ENCODE assay signal across 9 cellular contexts in genomic region chr2:202267495-202267894, GRCh38. TPM values are rescaled to one million over a fixed set of nuclear protein-coding genes. Genes with fewer than 3 reads are reported as not detected.
DNase-seq lines count a peak whose midpoint lies in the region; ATAC-seq, FAIRE-seq and TF ChIP-seq lines count a peak whose summit lies in the region.
"Had no signal": no experiment of that assay in that cellular context is flagged by ENCODE, and none has a peak within 500 bp of the region (broad histone marks: within the 10 kb centered on the region; RNA-seq: fewer than 3 reads in every experiment).

No MANE protein-coding gene starts in this region.

- no peak for FAIRE-seq in A549 (lab: Jason Lieb, UNC)

- TF ChIP-seq EP300 in A549 (IDR thresholded peaks at IDR 0.05) = no peak

- peak overlapping the region; percentile 91 for H3K9ac ChIP-seq in adipocyte (ENCODE audit: low read length)
- H3K9ac ChIP-seq in liver (ENCODE audit: low read depth in 1 of 2, low read length in 2 of 2) = peak overlapping the region in 1 of 2 donors; percentile 39

- peak overlapping the region; percentile 71 for H3K4me2 ChIP-seq in A549

- 0 out of 6 replicates have a peak overlapping the region, but pooled peaks of 1 of the 2 experiments have one; percentile 4 for H3K27ac ChIP-seq in A549
- H3K27ac ChIP-seq in liver (ENCODE audit: low read depth in 1 of 2, low read length in 2 of 2) = no peak overlapping the region

- H3K4me1 ChIP-seq in A549 = peaks cover 40% of the 10 kb centered on the region
- peaks cover 9% of the 10 kb centered on the region for H3K4me1 ChIP-seq in adipocyte (ENCODE audit: control insufficient read depth, insufficient read depth, low read length)
- H3K4me1 ChIP-seq in liver (ENCODE audit: control insufficient read depth in 4 of 4, insufficient read depth in 4 of 4, low read length in 3 of 4) = peaks cover 4 to 17% (median 7%) of the 10 kb centered on the region in 4 donors

- H3K27me3 ChIP-seq in adipocyte (replicated peaks; ENCODE audit: control insufficient read depth, insufficient read depth, low read length) = no peaks in the 10 kb centered on the region
- no peaks in the 10 kb centered on the region for H3K27me3 ChIP-seq in liver (ENCODE audit: control insufficient read depth in 4 of 4, insufficient read depth in 4 of 4, low read length in 3 of 4)

- H3K4me3 ChIP-seq in A549 (peak overlapping the region; percentile 89), adipocyte (ENCODE audit: low read length) (peak overlapping the region; percentile 98), liver (ENCODE audit: low read depth in 1 of 3, low read length in 3 of 3) (peak overlapping the region; percentile 73 to 90 (median 88))

- H3K36me3 ChIP-seq in adipocyte (ENCODE audit: control insufficient read depth, insufficient read depth, low read length, severe bottlenecking) (no peaks in the 10 kb centered on the region), liver (ENCODE audit: control insufficient read depth in 4 of 4, insufficient read depth in 3 of 4, low read depth in 1 of 4, low read length in 3 of 4) (no peaks in the 10 kb centered on the region)

- CTCF ChIA-PET in A549 (lab: Yijun Ruan, JAX) = interaction anchor here (0.6 to 1.2 kb wide), 2 partner anchors 11 to 46 kb away, joined by 4 read pairs; no protein-coding TSS in a partner anchor

- ATAC-seq in A549 = no peak
- ATAC-seq in GM18861 (IDR thresholded peaks at IDR 0.05; ENCODE audit: unreplicated experiment) = peak; percentile 20
- no peak for ATAC-seq in GM21529 (IDR thresholded peaks at IDR 0.05; ENCODE audit: unreplicated experiment)

- no peak for TF ChIP-seq POLR2A in A549 (IDR thresholded peaks at IDR 0.05; ENCODE audit: low read length)

- TF ChIP-seq RAD21 in A549 (conservative IDR thresholded peaks at IDR 0.05 in 1 of 2, IDR thresholded peaks at IDR 0.05 in 1 of 2) = no peak
- TF ChIP-seq RAD21 in liver (IDR thresholded peaks at IDR 0.05) = no peak

- POLR2A ChIA-PET in A549 (lab: Yijun Ruan, JAX) = no interaction called here

- no peak for TF ChIP-seq CTCF in A549 (IDR thresholded peaks at IDR 0.05)
- no peak for TF ChIP-seq CTCF in liver (IDR thresholded peaks at IDR 0.05; ENCODE audit: low read depth, low read length, missing input control)

- DNase-seq in A549 (ENCODE audit: low read depth in 1 of 2, low spot score in 1 of 2) = no peak
- DNase-seq in adipocyte (ENCODE audit: low read depth) = peak; percentile 25
- no peak for DNase-seq in AG20443 (ENCODE audit: low spot score)
- no peak for DNase-seq in retina
- DNase-seq in NCI-H2196 treated with DMSO at 0.1 percent for 48 hours (lab: John Stamatoyannopoulos, UW; ENCODE audit: unreplicated experiment) = no peak
- DNase-seq: NCI-H1092 treated with DMSO at 0.1 percent for 48 hours had no signal

- 3% methylated on average over 9 of the region's 9 CpGs for WGBS in A549 (ENCODE audit: missing lambda C conversion rate)
- WGBS in liver = 26% methylated on average over 9 of the region's 9 CpGs

- H3K9me3 ChIP-seq in A549 (no peaks in the 10 kb centered on the region), adipocyte (ENCODE audit: control insufficient read depth, low read length) (no peaks in the 10 kb centered on the region), liver (ENCODE audit: control insufficient read depth in 4 of 4, low read length in 3 of 4) (no peaks in the 10 kb centered on the region)

TF ChIP-seq in A549, 52 proteins besides CTCF, POLR2A, EP300 and RAD21:
- TF ChIP-seq NPAS2 (CRISPR knock-in tag; IDR thresholded peaks at IDR 0.05; ENCODE audit: borderline replicate concordance) = no peak
- no peak for TF ChIP-seq TP53 (CRISPR knock-in tag; IDR thresholded peaks at IDR 0.05)
- no peak for TF ChIP-seq CBX8 (IDR thresholded peaks at IDR 0.05)
- TF ChIP-seq CEBPB (IDR thresholded peaks at IDR 0.05) = no peak
- no peak for TF ChIP-seq ELK1 (IDR thresholded peaks at IDR 0.05; ENCODE audit: low read depth, low read length)
- no peak for TF ChIP-seq HEYL (CRISPR knock-in tag; IDR thresholded peaks at IDR 0.05)
- TF ChIP-seq FOXS1 (CRISPR knock-in tag; IDR thresholded peaks at IDR 0.05) = no peak

TF ChIP-seq in liver, 16 proteins besides CTCF, POLR2A, EP300 and RAD21:
- TF ChIP-seq RXRA (IDR thresholded peaks at IDR 0.05) (no peak), FOXA1 (IDR thresholded peaks at IDR 0.05) (no peak), ZBTB33 (IDR thresholded peaks at IDR 0.05) (no peak), SP1 (IDR thresholded peaks at IDR 0.05) (no peak), TAF1 (conservative IDR thresholded peaks at IDR 0.05) (no peak), REST (IDR thresholded peaks at IDR 0.05) (no peak), MAX (IDR thresholded peaks at IDR 0.05) (no peak), GABPA (IDR thresholded peaks at IDR 0.05 in 1 of 2, conservative IDR thresholded peaks at IDR 0.05 in 1 of 2) (no peak), HNF4G (IDR thresholded peaks at IDR 0.05) (no peak), JUND (IDR thresholded peaks at IDR 0.05) (no peak), NR2F2 (IDR thresholded peaks at IDR 0.05) (no peak), YY1 (IDR thresholded peaks at IDR 0.05) (no peak)
TF ChIP-seq in liver: peak in this region for 0.

RNA-seq across cellular contexts. Expression of gene NOP58, which starts 1.9 kb away (rescaled TPM):
- polyA plus RNA-seq in A549 (2011; rRNA removed) = 105 and 172 TPM in 2 replicates
- 50.7 and 58.2 TPM in 2 replicates for polyA plus RNA-seq in A549 (2012; cell fraction: cytosol; rRNA removed)
- 57.8 and 104 TPM in 2 replicates for polyA plus RNA-seq in A549 (2012; cell fraction: nucleus; rRNA removed)
- polyA plus RNA-seq in A549 (2017; fragmentation: RNase III; extraction: RNeasy Plus Mini Kit Qiagen cat#74134 plus additional on column Dnase treatment) = 106 to 132 TPM (median 112 TPM) in 3 replicates
- 28.4 and 47.3 TPM in 2 replicates for polyA minus RNA-seq in A549 (2011; rRNA and poly(A)+ RNA removed)
- total RNA-seq in liver = 10 to 100 TPM; 35.2 to 54.1 TPM
- polyA plus RNA-seq in liver = 10 to 100 TPM; 20.7 to 38.4 TPM

RNA-seq across cellular contexts. Expression of gene SUMO1, which starts 29.1 kb away (rescaled TPM):
- polyA plus RNA-seq in A549 (2011; rRNA removed) = 138 and 206 TPM in 2 replicates
- polyA plus RNA-seq in A549 (2012; cell fraction: cytosol; rRNA removed) = 43.0 and 43.2 TPM in 2 replicates
- 8.2 and 13.8 TPM in 2 replicates for polyA plus RNA-seq in A549 (2012; cell fraction: nucleus; rRNA removed)
- 260 to 316 TPM (median 309 TPM) in 3 replicates for polyA plus RNA-seq in A549 (2017; fragmentation: RNase III; extraction: RNeasy Plus Mini Kit Qiagen cat#74134 plus additional on column Dnase treatment)
- 41.0 and 45.7 TPM in 2 replicates for polyA minus RNA-seq in A549 (2011; rRNA and poly(A)+ RNA removed)
- 10 to 100 TPM; 42.7 to 51.5 TPM for total RNA-seq in liver
- 100 to 1,000 TPM in 1 of 2 donors, 10 to 100 TPM in 1; 51.4 to 139 TPM for polyA plus RNA-seq in liver
